ENCODE assay signal across 1 cellular context in genomic region chr13:109333893-109334651, GRCh38.
TF ChIP-seq lines count a peak whose summit lies in the region.

No MANE protein-coding gene starts in this region.

TF ChIP-seq in GM23338, 12 proteins besides CTCF, POLR2A, EP300 and RAD21 (continued from another document):
- TF ChIP-seq REST (IDR thresholded peaks at IDR 0.05; ENCODE audit: unreplicated experiment): no peak
- TF ChIP-seq ZNF114 (CRISPR knock-in tag; IDR thresholded peaks at IDR 0.05): no peak
- TF ChIP-seq ZNF462 (CRISPR knock-in tag; IDR thresholded peaks at IDR 0.05): no peak
- TF ChIP-seq CREB1 (CRISPR knock-in tag; IDR thresholded peaks at IDR 0.05; ENCODE audit: low read depth): no peak
- TF ChIP-seq NANOG (IDR thresholded peaks at IDR 0.05; ENCODE audit: borderline replicate concordance): no peak
